12 cellular contexts compared by ENCODE assay signal in genomic region chr10:69936091-69936490, GRCh38.
DNase-seq lines count a peak whose midpoint lies in the region; ATAC-seq, FAIRE-seq and TF ChIP-seq lines count a peak whose summit lies in the region.
"Had no signal": no experiment of that assay in that cellular context is flagged by ENCODE, and none has a peak within 500 bp of the region (broad histone marks: within the 10 kb centered on the region; RNA-seq: fewer than 3 reads in every experiment).

No MANE protein-coding gene starts in this region.

- no peak overlapping the region for H3K23ac ChIP-seq in H1 (ENCODE audit: insufficient read length)

- H3K79me1 ChIP-seq in H1 (ENCODE audit: low read depth, low read length), result no peaks in the 10 kb centered on the region

- no peaks in the 10 kb centered on the region for H3K4me1 Mint-ChIP-seq in activated naive CD8-positive, alpha-beta T cell treated with anti-CD3 and anti-CD28 coated beads, Interleukin-2, amount 50 U/mL, for 24 hours
- H3K4me1 Mint-ChIP-seq in activated naive CD8-positive, alpha-beta T cell treated with anti-CD3 and anti-CD28 coated beads for 36 hours, result no peaks in the 10 kb centered on the region
- no peaks in the 10 kb centered on the region for H3K4me1 Mint-ChIP-seq in CD4-positive, alpha-beta T cell (ENCODE audit: low read depth)
- H3K4me1 Mint-ChIP-seq: neural crest cell had no signal

- no peak overlapping the region for H4K91ac ChIP-seq in H1 (replicated peaks; ENCODE audit: insufficient read length, low read length)

- no peak overlapping the region for H3K4ac ChIP-seq in H1 (replicated peaks; ENCODE audit: insufficient read length, low read depth, low read length)

- no peak overlapping the region for H3K14ac ChIP-seq in H1 (ENCODE audit: insufficient read length)

- no peak overlapping the region for H2BK20ac ChIP-seq in H1 (ENCODE audit: low read length)

- peaks cover 4% of the 10 kb centered on the region for H3K27me3 Mint-ChIP-seq in activated naive CD8-positive, alpha-beta T cell treated with anti-CD3 and anti-CD28 coated beads, Interleukin-2, amount 50 U/mL, for 24 hours
- no peaks in the 10 kb centered on the region for H3K27me3 Mint-ChIP-seq in activated naive CD8-positive, alpha-beta T cell treated with anti-CD3 and anti-CD28 coated beads for 36 hours
- H3K27me3 Mint-ChIP-seq in CD4-positive, alpha-beta T cell, result peaks cover 4% of the 10 kb centered on the region

- no peaks in the 10 kb centered on the region for H3K9me3 ChIP-seq in H1 (ENCODE audit: insufficient read depth in 2 of 2, low read depth in 1 of 2, low read length in 1 of 2)
- no peaks in the 10 kb centered on the region for H3K9me3 ChIP-seq in CD4-positive, alpha-beta T cell (ENCODE audit: control insufficient read depth, low read length)

- CTCF ChIA-PET in H1 (lab: Charles Lee; ENCODE audit: partially characterized antibody), result interaction anchor here (0.6 to 9.8 kb wide), 11 partner anchors 12 to 192 kb away, joined by 3 to 94 read pairs (median 4); no protein-coding TSS in a partner anchor
- CTCF ChIA-PET in CD4-positive, alpha-beta T cell (lab: Charles Lee), result no interaction called here

- no peak overlapping the region for H3K27ac Mint-ChIP-seq in activated naive CD8-positive, alpha-beta T cell treated with anti-CD3 and anti-CD28 coated beads, Interleukin-2, amount 50 U/mL, for 24 hours
- H3K27ac Mint-ChIP-seq in activated naive CD8-positive, alpha-beta T cell treated with anti-CD3 and anti-CD28 coated beads for 36 hours, result no peak overlapping the region
- no peak overlapping the region for H3K27ac Mint-ChIP-seq in CD4-positive, alpha-beta T cell
- H3K27ac Mint-ChIP-seq: CD8-positive, alpha-beta T cell had no signal

- H3K9me3 Mint-ChIP-seq in activated naive CD8-positive, alpha-beta T cell treated with anti-CD3 and anti-CD28 coated beads, Interleukin-2, amount 50 U/mL, for 24 hours, result no peaks in the 10 kb centered on the region
- H3K9me3 Mint-ChIP-seq in activated naive CD8-positive, alpha-beta T cell treated with anti-CD3 and anti-CD28 coated beads for 36 hours, result no peaks in the 10 kb centered on the region
- H3K9me3 Mint-ChIP-seq in CD4-positive, alpha-beta T cell, result no peaks in the 10 kb centered on the region
- H3K9me3 Mint-ChIP-seq: CD8-positive, alpha-beta T cell; neural crest cell had no signal

- H3K36me3 ChIP-seq in H1 (ENCODE audit: control insufficient read depth in 2 of 4, insufficient read depth in 4 of 4, low read length in 3 of 4), result no peaks in the 10 kb centered on the region
- H3K36me3 ChIP-seq: breast epithelium had no signal

- H4K5ac ChIP-seq in H1 (ENCODE audit: insufficient read length, low read depth, low read length), result no peak overlapping the region

- no peaks in the 10 kb centered on the region for H3K27me3 ChIP-seq in H1 (replicated peaks in 1 of 4; ENCODE audit: control insufficient read depth in 3 of 4, extremely low read depth in 1 of 4, insufficient read depth in 3 of 4, low read length in 3 of 4)
- no peaks in the 10 kb centered on the region for H3K27me3 ChIP-seq in CD4-positive, alpha-beta T cell (ENCODE audit: control insufficient read depth, insufficient read depth, low read length)
- H3K27me3 ChIP-seq: breast epithelium had no signal

- TF ChIP-seq CTCF in NB4 (IDR thresholded peaks at IDR 0.05; ENCODE audit: low read depth, low read length), result peak; percentile 68
- TF ChIP-seq CTCF in H1 (IDR thresholded peaks at IDR 0.05; ENCODE audit: control extremely low read depth in 1 of 3, insufficient read depth in 1 of 3, low read depth in 1 of 3, low read length in 3 of 3), result peak; percentile 60 to 70 (median 67)
- TF ChIP-seq CTCF in CD4-positive, alpha-beta T cell (IDR thresholded peaks at IDR 0.05), result no peak

- no peaks in the 10 kb centered on the region for H4K20me1 ChIP-seq in H1 (replicated peaks in 1 of 2; ENCODE audit: control insufficient read depth in 1 of 2, insufficient read depth in 2 of 2, low read length in 2 of 2)

- no peak for FAIRE-seq in H1 (lab: Jason Lieb, UNC)

- peak; percentile 7 for DNase-seq in activated naive CD8-positive, alpha-beta T cell treated with anti-CD3 and anti-CD28 coated beads, Interleukin-2, amount 50 U/mL, for 24 hours
- no peak for DNase-seq in activated naive CD8-positive, alpha-beta T cell treated with anti-CD3 and anti-CD28 coated beads for 36 hours
- peak; percentile 55 for DNase-seq in NB4 (ENCODE audit: low read depth)
- no peak for DNase-seq in H1 (ENCODE audit: low read depth in 1 of 2, low spot score in 2 of 2)
- no peak for DNase-seq in pons (ENCODE audit: low spot score)
- no peak for DNase-seq in NCI-H2029 treated with DMSO at 0.1 percent for 48 hours (lab: John Stamatoyannopoulos, UW)
- DNase-seq in DMS153 treated with DMSO at 0.1 percent for 48 hours (lab: John Stamatoyannopoulos, UW; ENCODE audit: unreplicated experiment), result no peak
- DNase-seq in CD4-positive, alpha-beta T cell, result no peak
- DNase-seq: CD8-positive, alpha-beta T cell had no signal

- H3K4me3 ChIP-seq in NB4 (ENCODE audit: low read depth, low read length) (no peak overlapping the region), H1 (ENCODE audit: extremely low read depth in 1 of 4, insufficient read depth in 2 of 4, low read depth in 3 of 4, low read length in 4 of 4) (no peak overlapping the region)
- H3K4me3 ChIP-seq: breast epithelium, PC-9 had no signal

- peak; percentile 62 to 75 for TF ChIP-seq RAD21 in H1 (IDR thresholded peaks at IDR 0.05 in 1 of 2, conservative IDR thresholded peaks at IDR 0.05 in 1 of 2; ENCODE audit: low read depth in 2 of 2, low read length in 2 of 2)

- H3K18ac ChIP-seq in H1 (ENCODE audit: extremely low read depth, low read length), result no peak overlapping the region

- H2AFZ ChIP-seq in H1 (ENCODE audit: low read length), result no peak overlapping the region
- H2AFZ ChIP-seq: PC-9 had no signal

- intact Hi-C loops in CD4-positive, alpha-beta T cell (cut with DNase I, micrococcal nuclease), result no loop called here

- no peak overlapping the region for H2BK5ac ChIP-seq in H1 (ENCODE audit: low read depth, low read length)

- no peak overlapping the region for H2BK12ac ChIP-seq in H1 (ENCODE audit: low read depth, low read length)

- no peaks in the 10 kb centered on the region for H3K36me3 Mint-ChIP-seq in activated naive CD8-positive, alpha-beta T cell treated with anti-CD3 and anti-CD28 coated beads, Interleukin-2, amount 50 U/mL, for 24 hours (ENCODE audit: low read depth)
- H3K36me3 Mint-ChIP-seq in activated naive CD8-positive, alpha-beta T cell treated with anti-CD3 and anti-CD28 coated beads for 36 hours, result no peaks in the 10 kb centered on the region
- no peaks in the 10 kb centered on the region for H3K36me3 Mint-ChIP-seq in CD4-positive, alpha-beta T cell (ENCODE audit: low read depth)
- H3K36me3 Mint-ChIP-seq: CD8-positive, alpha-beta T cell had no signal

- H4K8ac ChIP-seq in H1 (ENCODE audit: extremely low read depth, insufficient read depth, low read length), result no peak overlapping the region

- no peak overlapping the region for H2AK5ac ChIP-seq in H1 (ENCODE audit: low read depth, low read length)

- no peaks in the 10 kb centered on the region for H3K4me1 ChIP-seq in H1 (replicated peaks in 1 of 4; ENCODE audit: control insufficient read depth in 3 of 4, insufficient read depth in 4 of 4, low read length in 3 of 4)
- H3K4me1 ChIP-seq: breast epithelium had no signal

- H3K56ac ChIP-seq in H1 (replicated peaks; ENCODE audit: insufficient read length, low read depth, low read length), result no peak overlapping the region

- POLR2A ChIA-PET in H1 (lab: Charles Lee; ENCODE audit: partially characterized antibody), result no interaction called here
- POLR2A ChIA-PET in CD4-positive, alpha-beta T cell (lab: Charles Lee), result no interaction called here

- no peak overlapping the region for H3K4me2 ChIP-seq in H1 (ENCODE audit: insufficient read depth in 1 of 2, low read depth in 2 of 2, low read length in 2 of 2)
- H3K4me2 ChIP-seq: PC-9 had no signal

- WGBS in H1 (ENCODE audit: extremely low coverage in 1 of 2, insufficient coverage in 1 of 2, insufficient read length in 1 of 2, insufficient replicate concordance in 2 of 2, low coverage in 1 of 2, low lambda C conversion rate in 2 of 2, missing lambda C conversion rate in 1 of 2), 2 experiments, result 76% methylated on average over 2 of the region's 3 CpGs; no CpG with 5 or more reads in 1 of the 2 experiments

- no peak for TF ChIP-seq POLR2A in NB4 (IDR thresholded peaks at IDR 0.05; ENCODE audit: extremely low read depth, insufficient read length)
- no peak for TF ChIP-seq POLR2A in H1 (IDR thresholded peaks at IDR 0.05; ENCODE audit: control extremely low read depth in 1 of 2, low read depth in 2 of 2, low read length in 2 of 2)

- no peaks in the 10 kb centered on the region for H3K79me2 ChIP-seq in H1 (ENCODE audit: control insufficient read depth in 1 of 2, insufficient read depth in 2 of 2, low read length in 2 of 2)

- no peak for TF ChIP-seq EP300 in H1 (IDR thresholded peaks at IDR 0.05; ENCODE audit: borderline replicate concordance in 1 of 2, low read depth in 2 of 2, low read length in 2 of 2)

- no peak overlapping the region for H2BK15ac ChIP-seq in H1 (ENCODE audit: low read length)

- H3K23me2 ChIP-seq in H1 (ENCODE audit: low read depth, low read length), result no peaks in the 10 kb centered on the region; the same call in 1 of the 2 replicates

- H3K4me3 Mint-ChIP-seq in activated naive CD8-positive, alpha-beta T cell treated with anti-CD3 and anti-CD28 coated beads, Interleukin-2, amount 50 U/mL, for 24 hours, result no peak overlapping the region
- no peak overlapping the region for H3K4me3 Mint-ChIP-seq in activated naive CD8-positive, alpha-beta T cell treated with anti-CD3 and anti-CD28 coated beads for 36 hours
- H3K4me3 Mint-ChIP-seq in CD4-positive, alpha-beta T cell, result no peak overlapping the region
- H3K4me3 Mint-ChIP-seq: CD8-positive, alpha-beta T cell; neural crest cell had no signal

- no peak overlapping the region for H2BK120ac ChIP-seq in H1 (replicated peaks; ENCODE audit: low read depth, low read length)

- ATAC-seq in activated naive CD8-positive, alpha-beta T cell treated with anti-CD3 and anti-CD28 coated beads, Interleukin-2, amount 50 U/mL, for 24 hours, result no peak
- no peak for ATAC-seq in CD4-positive, alpha-beta T cell (ENCODE audit: poor library complexity)
- ATAC-seq: CD8-positive, alpha-beta T cell had no signal

- H3K27ac ChIP-seq in H1 (ENCODE audit: low read depth, low read length), result no peak overlapping the region
- no peak overlapping the region for H3K27ac ChIP-seq in CD4-positive, alpha-beta T cell (ENCODE audit: low read depth, low read length)
- H3K27ac ChIP-seq: breast epithelium, PC-9 had no signal

- H3K9ac ChIP-seq in H1 (replicated peaks in 1 of 4; ENCODE audit: extremely low read depth in 1 of 4, low read depth in 3 of 4, low read length in 3 of 4), result no peak overlapping the region

TF ChIP-seq in H1, 55 proteins besides CTCF, POLR2A, EP300 and RAD21:
- TF ChIP-seq BCL11A (IDR thresholded peaks at IDR 0.05; ENCODE audit: low read depth in 2 of 2, low read length in 2 of 2) (no peak), YY1 (IDR thresholded peaks at IDR 0.05; ENCODE audit: low read depth, low read length) (0 out of 2 replicates have a peak, but pooled peaks have one; percentile 46)

Comparison
In these comparisons a context has a peak if more than half of its experiments do, and no peak if none do; other contexts are left out.
1. DNase-seq: peak in activated naive CD8-positive, alpha-beta T cell treated with anti-CD3 and anti-CD28 coated beads, Interleukin-2, amount 50 U/mL, for 24 hours (single experiment) and NB4 (single experiment); none in activated naive CD8-positive, alpha-beta T cell treated with anti-CD3 and anti-CD28 coated beads for 36 hours (single experiment), H1 (0 of 2), pons (single experiment), NCI-H2029 treated with DMSO at 0.1 percent for 48 hours (single experiment), DMS153 treated with DMSO at 0.1 percent for 48 hours (single experiment) and CD4-positive, alpha-beta T cell (0 of 10).